Comparison of ENCODE assay signal across 1 cellular context in the genomic region with DNA sequence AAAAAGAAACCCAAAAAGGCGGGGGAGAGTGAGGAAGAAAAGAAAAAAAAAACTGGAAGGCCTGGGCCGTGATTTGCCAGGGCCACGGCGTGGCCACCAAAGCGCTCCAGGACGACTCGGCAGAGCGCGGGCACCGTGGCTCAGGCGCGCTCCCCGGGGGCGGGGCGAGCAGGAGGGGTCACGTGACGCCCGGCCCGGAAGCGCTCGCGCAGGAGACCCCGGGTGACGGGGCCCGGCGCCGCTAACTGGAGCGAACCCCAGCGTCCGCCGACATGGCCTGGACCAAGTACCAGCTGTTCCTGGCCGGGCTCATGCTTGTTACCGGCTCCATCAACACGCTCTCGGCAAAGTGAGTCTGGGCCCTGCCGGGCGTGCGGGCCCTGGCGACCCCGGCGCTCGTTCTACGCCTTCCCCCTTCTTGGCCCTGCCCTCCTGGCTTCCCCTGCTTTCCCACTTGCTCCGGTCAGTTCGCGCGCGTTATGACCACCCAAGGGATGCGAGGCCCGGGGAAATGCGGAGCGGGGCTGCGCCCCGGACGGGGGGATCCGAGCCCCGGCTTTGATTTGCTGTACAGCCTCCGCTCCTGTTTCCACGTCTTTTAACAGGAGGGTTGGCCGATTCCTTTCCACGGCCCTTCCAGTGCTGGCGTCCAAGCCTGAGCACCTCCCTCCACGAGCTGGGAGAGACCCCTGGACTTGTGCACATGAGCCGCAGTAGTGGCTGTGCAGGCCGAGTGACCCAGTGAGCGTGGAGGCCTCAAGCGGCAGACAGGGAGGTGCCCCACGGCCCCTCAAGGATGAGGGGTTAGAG.
TF ChIP-seq lines count a peak whose summit lies in the region.

A gene with protein sequence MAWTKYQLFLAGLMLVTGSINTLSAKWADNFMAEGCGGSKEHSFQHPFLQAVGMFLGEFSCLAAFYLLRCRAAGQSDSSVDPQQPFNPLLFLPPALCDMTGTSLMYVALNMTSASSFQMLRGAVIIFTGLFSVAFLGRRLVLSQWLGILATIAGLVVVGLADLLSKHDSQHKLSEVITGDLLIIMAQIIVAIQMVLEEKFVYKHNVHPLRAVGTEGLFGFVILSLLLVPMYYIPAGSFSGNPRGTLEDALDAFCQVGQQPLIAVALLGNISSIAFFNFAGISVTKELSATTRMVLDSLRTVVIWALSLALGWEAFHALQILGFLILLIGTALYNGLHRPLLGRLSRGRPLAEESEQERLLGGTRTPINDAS (plus strand): TSS at position 207 of the 810 bp plus-strand sequence. CDS start 66 bp downstream, at position 273.

TF ChIP-seq in K562, 482 proteins besides CTCF, POLR2A, EP300 and RAD21 (continued from another document and continues in another):
- no peak for TF ChIP-seq RERE (CRISPR knock-in tag; IDR thresholded peaks at IDR 0.05; ENCODE audit: borderline replicate concordance)
- TF ChIP-seq, protein P1, sequence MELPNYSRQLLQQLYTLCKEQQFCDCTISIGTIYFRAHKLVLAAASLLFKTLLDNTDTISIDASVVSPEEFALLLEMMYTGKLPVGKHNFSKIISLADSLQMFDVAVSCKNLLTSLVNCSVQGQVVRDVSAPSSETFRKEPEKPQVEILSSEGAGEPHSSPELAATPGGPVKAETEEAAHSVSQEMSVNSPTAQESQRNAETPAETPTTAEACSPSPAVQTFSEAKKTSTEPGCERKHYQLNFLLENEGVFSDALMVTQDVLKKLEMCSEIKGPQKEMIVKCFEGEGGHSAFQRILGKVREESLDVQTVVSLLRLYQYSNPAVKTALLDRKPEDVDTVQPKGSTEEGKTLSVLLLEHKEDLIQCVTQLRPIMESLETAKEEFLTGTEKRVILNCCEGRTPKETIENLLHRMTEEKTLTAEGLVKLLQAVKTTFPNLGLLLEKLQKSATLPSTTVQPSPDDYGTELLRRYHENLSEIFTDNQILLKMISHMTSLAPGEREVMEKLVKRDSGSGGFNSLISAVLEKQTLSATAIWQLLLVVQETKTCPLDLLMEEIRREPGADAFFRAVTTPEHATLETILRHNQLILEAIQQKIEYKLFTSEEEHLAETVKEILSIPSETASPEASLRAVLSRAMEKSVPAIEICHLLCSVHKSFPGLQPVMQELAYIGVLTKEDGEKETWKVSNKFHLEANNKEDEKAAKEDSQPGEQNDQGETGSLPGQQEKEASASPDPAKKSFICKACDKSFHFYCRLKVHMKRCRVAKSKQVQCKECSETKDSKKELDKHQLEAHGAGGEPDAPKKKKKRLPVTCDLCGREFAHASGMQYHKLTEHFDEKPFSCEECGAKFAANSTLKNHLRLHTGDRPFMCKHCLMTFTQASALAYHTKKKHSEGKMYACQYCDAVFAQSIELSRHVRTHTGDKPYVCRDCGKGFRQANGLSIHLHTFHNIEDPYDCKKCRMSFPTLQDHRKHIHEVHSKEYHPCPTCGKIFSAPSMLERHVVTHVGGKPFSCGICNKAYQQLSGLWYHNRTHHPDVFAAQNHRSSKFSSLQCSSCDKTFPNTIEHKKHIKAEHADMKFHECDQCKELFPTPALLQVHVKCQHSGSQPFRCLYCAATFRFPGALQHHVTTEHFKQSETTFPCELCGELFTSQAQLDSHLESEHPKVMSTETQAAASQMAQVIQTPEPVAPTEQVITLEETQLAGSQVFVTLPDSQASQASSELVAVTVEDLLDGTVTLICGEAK (IDR thresholded peaks at IDR 0.05) = peak; percentile 63; the same call in 1 of the 2 replicates
- TF ChIP-seq, protein P1 (CRISPR knock-in tag; IDR thresholded peaks at IDR 0.05) = no peak
- TF ChIP-seq, protein P2, sequence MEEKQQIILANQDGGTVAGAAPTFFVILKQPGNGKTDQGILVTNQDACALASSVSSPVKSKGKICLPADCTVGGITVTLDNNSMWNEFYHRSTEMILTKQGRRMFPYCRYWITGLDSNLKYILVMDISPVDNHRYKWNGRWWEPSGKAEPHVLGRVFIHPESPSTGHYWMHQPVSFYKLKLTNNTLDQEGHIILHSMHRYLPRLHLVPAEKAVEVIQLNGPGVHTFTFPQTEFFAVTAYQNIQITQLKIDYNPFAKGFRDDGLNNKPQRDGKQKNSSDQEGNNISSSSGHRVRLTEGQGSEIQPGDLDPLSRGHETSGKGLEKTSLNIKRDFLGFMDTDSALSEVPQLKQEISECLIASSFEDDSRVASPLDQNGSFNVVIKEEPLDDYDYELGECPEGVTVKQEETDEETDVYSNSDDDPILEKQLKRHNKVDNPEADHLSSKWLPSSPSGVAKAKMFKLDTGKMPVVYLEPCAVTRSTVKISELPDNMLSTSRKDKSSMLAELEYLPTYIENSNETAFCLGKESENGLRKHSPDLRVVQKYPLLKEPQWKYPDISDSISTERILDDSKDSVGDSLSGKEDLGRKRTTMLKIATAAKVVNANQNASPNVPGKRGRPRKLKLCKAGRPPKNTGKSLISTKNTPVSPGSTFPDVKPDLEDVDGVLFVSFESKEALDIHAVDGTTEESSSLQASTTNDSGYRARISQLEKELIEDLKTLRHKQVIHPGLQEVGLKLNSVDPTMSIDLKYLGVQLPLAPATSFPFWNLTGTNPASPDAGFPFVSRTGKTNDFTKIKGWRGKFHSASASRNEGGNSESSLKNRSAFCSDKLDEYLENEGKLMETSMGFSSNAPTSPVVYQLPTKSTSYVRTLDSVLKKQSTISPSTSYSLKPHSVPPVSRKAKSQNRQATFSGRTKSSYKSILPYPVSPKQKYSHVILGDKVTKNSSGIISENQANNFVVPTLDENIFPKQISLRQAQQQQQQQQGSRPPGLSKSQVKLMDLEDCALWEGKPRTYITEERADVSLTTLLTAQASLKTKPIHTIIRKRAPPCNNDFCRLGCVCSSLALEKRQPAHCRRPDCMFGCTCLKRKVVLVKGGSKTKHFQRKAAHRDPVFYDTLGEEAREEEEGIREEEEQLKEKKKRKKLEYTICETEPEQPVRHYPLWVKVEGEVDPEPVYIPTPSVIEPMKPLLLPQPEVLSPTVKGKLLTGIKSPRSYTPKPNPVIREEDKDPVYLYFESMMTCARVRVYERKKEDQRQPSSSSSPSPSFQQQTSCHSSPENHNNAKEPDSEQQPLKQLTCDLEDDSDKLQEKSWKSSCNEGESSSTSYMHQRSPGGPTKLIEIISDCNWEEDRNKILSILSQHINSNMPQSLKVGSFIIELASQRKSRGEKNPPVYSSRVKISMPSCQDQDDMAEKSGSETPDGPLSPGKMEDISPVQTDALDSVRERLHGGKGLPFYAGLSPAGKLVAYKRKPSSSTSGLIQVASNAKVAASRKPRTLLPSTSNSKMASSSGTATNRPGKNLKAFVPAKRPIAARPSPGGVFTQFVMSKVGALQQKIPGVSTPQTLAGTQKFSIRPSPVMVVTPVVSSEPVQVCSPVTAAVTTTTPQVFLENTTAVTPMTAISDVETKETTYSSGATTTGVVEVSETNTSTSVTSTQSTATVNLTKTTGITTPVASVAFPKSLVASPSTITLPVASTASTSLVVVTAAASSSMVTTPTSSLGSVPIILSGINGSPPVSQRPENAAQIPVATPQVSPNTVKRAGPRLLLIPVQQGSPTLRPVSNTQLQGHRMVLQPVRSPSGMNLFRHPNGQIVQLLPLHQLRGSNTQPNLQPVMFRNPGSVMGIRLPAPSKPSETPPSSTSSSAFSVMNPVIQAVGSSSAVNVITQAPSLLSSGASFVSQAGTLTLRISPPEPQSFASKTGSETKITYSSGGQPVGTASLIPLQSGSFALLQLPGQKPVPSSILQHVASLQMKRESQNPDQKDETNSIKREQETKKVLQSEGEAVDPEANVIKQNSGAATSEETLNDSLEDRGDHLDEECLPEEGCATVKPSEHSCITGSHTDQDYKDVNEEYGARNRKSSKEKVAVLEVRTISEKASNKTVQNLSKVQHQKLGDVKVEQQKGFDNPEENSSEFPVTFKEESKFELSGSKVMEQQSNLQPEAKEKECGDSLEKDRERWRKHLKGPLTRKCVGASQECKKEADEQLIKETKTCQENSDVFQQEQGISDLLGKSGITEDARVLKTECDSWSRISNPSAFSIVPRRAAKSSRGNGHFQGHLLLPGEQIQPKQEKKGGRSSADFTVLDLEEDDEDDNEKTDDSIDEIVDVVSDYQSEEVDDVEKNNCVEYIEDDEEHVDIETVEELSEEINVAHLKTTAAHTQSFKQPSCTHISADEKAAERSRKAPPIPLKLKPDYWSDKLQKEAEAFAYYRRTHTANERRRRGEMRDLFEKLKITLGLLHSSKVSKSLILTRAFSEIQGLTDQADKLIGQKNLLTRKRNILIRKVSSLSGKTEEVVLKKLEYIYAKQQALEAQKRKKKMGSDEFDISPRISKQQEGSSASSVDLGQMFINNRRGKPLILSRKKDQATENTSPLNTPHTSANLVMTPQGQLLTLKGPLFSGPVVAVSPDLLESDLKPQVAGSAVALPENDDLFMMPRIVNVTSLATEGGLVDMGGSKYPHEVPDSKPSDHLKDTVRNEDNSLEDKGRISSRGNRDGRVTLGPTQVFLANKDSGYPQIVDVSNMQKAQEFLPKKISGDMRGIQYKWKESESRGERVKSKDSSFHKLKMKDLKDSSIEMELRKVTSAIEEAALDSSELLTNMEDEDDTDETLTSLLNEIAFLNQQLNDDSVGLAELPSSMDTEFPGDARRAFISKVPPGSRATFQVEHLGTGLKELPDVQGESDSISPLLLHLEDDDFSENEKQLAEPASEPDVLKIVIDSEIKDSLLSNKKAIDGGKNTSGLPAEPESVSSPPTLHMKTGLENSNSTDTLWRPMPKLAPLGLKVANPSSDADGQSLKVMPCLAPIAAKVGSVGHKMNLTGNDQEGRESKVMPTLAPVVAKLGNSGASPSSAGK (IDR thresholded peaks at IDR 0.05) = peak; percentile 63; the same call in 1 of the 2 replicates
- 0 out of 2 replicates have a peak, but pooled peaks have one; percentile 24 for TF ChIP-seq TARDBP (IDR thresholded peaks at IDR 0.05)
- no peak for TF ChIP-seq LCOR (CRISPR knock-in tag; IDR thresholded peaks at IDR 0.05)
- TF ChIP-seq, protein P3, sequence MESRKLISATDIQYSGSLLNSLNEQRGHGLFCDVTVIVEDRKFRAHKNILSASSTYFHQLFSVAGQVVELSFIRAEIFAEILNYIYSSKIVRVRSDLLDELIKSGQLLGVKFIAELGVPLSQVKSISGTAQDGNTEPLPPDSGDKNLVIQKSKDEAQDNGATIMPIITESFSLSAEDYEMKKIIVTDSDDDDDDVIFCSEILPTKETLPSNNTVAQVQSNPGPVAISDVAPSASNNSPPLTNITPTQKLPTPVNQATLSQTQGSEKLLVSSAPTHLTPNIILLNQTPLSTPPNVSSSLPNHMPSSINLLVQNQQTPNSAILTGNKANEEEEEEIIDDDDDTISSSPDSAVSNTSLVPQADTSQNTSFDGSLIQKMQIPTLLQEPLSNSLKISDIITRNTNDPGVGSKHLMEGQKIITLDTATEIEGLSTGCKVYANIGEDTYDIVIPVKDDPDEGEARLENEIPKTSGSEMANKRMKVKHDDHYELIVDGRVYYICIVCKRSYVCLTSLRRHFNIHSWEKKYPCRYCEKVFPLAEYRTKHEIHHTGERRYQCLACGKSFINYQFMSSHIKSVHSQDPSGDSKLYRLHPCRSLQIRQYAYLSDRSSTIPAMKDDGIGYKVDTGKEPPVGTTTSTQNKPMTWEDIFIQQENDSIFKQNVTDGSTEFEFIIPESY (CRISPR knock-in tag; IDR thresholded peaks at IDR 0.05) = no peak
- TF ChIP-seq MAFF (IDR thresholded peaks at IDR 0.05; ENCODE audit: low read length) = no peak
- TF ChIP-seq POLR3G (IDR thresholded peaks at IDR 0.05; ENCODE audit: extremely low read depth, insufficient read length, insufficient replicate concordance) = no peak
- TF ChIP-seq MYC (IDR thresholded peaks at IDR 0.05; ENCODE audit: low read depth, low read length) = peak; percentile 76
- 0 out of 2 replicates have a peak, but pooled peaks have one; percentile 9 for TF ChIP-seq MYC (CRISPR knock-in tag; IDR thresholded peaks at IDR 0.05; ENCODE audit: borderline replicate concordance, low read depth)
